Comparison of ENCODE assay signal across 8 cellular contexts in genomic region chr3:125437631-125438435, GRCh38.
DNase-seq lines count a peak whose midpoint lies in the region; ATAC-seq and TF ChIP-seq lines count a peak whose summit lies in the region.

No MANE protein-coding gene starts in this region.

- H3K4me3 Mint-ChIP-seq in chondrocyte (ENCODE audit: unreplicated experiment) = no peak overlapping the region

- no peaks in the 10 kb centered on the region; the same call in 1 of the 2 replicates for H3K27me3 ChIP-seq in DOHH2 (ENCODE audit: control insufficient read depth, low read length)

- no peaks in the 10 kb centered on the region for H3K9me2 ChIP-seq in DOHH2 (replicated peaks; ENCODE audit: control insufficient read depth, low read length)

- H3K4me3 ChIP-seq in DOHH2 (ENCODE audit: low read length) = no peak overlapping the region

- no peak for ATAC-seq in HG02852 (IDR thresholded peaks at IDR 0.05; ENCODE audit: unreplicated experiment)

- peaks cover 4% of the 10 kb centered on the region for H3K36me3 Mint-ChIP-seq in chondrocyte (ENCODE audit: low read depth)

- H3K79me2 ChIP-seq in DOHH2 (ENCODE audit: control insufficient read depth, low read length) = no peaks in the 10 kb centered on the region

- H4K20me1 ChIP-seq in DOHH2 (ENCODE audit: control insufficient read depth, insufficient read depth, low read depth, low read length) = no peaks in the 10 kb centered on the region

- H3K9me3 ChIP-seq in DOHH2 (ENCODE audit: control insufficient read depth, insufficient read depth, low read length) = no peaks in the 10 kb centered on the region

- peaks cover 2% of the 10 kb centered on the region for H3K4me1 Mint-ChIP-seq in chondrocyte (ENCODE audit: low read depth)

- 0 out of 2 replicates have a peak, but pooled peaks cover 3% of the 10 kb centered on the region for H3F3A ChIP-seq in DOHH2 (ENCODE audit: control insufficient read depth, insufficient read depth)

- peak; percentile 29 for DNase-seq in LHCN-M2 (ENCODE audit: low read depth)
- DNase-seq in activated CD4-positive, alpha-beta T cell treated with anti-CD3 and anti-CD28 coated beads for 1 hour = peak; percentile 46
- DNase-seq in chondrocyte (ENCODE audit: low spot score) = no peak
- peak; percentile 56 for DNase-seq in left kidney (ENCODE audit: low read depth, low spot score)
- peak; percentile 29 to 60 for DNase-seq in stimulated activated CD4-positive, alpha-beta T cell treated with anti-CD3 and anti-CD28 coated beads, Interleukin-4, amount 100 ng/mL, for 4 hours
- no peak for DNase-seq in OCI-M2 (lab: John Stamatoyannopoulos, UW; ENCODE audit: unreplicated experiment)

- H3K27ac Mint-ChIP-seq in chondrocyte (ENCODE audit: unreplicated experiment) = no peak overlapping the region

- no peaks in the 10 kb centered on the region for H3K36me3 ChIP-seq in DOHH2 (ENCODE audit: control insufficient read depth, low read length)

- H3K27ac ChIP-seq in DOHH2 (ENCODE audit: low read depth, low read length) = no peak overlapping the region

- H3K27me3 Mint-ChIP-seq in chondrocyte (ENCODE audit: low read depth) = no peaks in the 10 kb centered on the region

- peaks cover 8% of the 10 kb centered on the region for H3K9me3 Mint-ChIP-seq in chondrocyte (ENCODE audit: low read depth)

- H3K4me2 ChIP-seq in DOHH2 (ENCODE audit: low read length) = no peak overlapping the region

- H3K4me1 ChIP-seq in DOHH2 (ENCODE audit: control insufficient read depth, low read length) = no peaks in the 10 kb centered on the region

- TF ChIP-seq CTCF in DOHH2 (IDR thresholded peaks at IDR 0.05; ENCODE audit: low read depth, low read length, poor library complexity, severe bottlenecking) (peak; percentile 91), chondrocyte (IDR thresholded peaks at IDR 0.05) (peak; percentile 100)

Comparison
In these comparisons a context has a peak if more than half of its experiments do, and no peak if none do; other contexts are left out.
1. DNase-seq: peak in LHCN-M2 (single experiment), activated CD4-positive, alpha-beta T cell treated with anti-CD3 and anti-CD28 coated beads for 1 hour (single experiment), left kidney (single experiment) and stimulated activated CD4-positive, alpha-beta T cell treated with anti-CD3 and anti-CD28 coated beads, Interleukin-4, amount 100 ng/mL, for 4 hours (2 of 2); none in chondrocyte (single experiment) and OCI-M2 (single experiment).